8 cellular contexts compared by ENCODE assay signal in the genomic region with DNA sequence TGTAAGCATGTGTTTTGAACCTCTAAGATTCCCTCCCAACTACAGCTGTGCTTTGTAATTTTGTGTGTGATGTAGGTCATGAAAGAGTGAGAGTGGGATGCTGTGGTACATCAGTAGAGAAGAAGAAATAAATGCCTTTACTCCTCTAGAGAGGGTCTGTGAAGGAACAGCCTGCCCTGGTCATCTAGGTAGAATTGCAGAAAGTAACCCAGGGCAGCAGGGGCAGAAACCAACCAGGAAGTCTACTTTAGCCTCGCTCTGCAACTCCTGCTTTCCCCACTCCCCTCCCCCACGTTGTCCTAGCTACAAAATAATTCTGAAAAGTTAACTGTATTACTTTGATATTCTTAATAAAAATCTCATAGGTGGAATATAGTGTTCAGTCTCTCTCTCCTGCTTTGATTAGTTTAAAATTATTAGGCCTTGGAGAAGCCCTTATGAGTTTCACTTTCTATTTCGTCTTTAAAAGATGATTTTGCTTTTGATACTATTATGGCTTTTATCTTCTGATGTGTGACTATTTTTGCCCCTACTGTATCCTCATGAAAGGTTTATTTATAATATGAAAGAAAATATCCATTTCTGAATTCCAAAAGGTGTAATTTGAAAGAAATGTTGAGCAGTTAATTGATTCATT. TPM values are rescaled to one million over a fixed set of nuclear protein-coding genes. Genes with fewer than 3 reads are reported as not detected.
DNase-seq lines count a peak whose midpoint lies in the region; ATAC-seq and TF ChIP-seq lines count a peak whose summit lies in the region.

No MANE protein-coding gene starts in this region.

- H3K36me3 ChIP-seq in RWPE2 (ENCODE audit: low read depth) (peaks cover 74% of the 10 kb centered on the region), heart right ventricle (peaks cover 0 to 68% (median 10%) of the 10 kb centered on the region in 9 donors), stomach (peaks cover 2 to 57% (median 43%) of the 10 kb centered on the region in 4 donors)

- H3K27me3 ChIP-seq in RWPE2 (ENCODE audit: insufficient read depth, poor library complexity, severe bottlenecking) (no peaks in the 10 kb centered on the region), heart right ventricle (no peaks in the 10 kb centered on the region), stomach (no peaks in the 10 kb centered on the region)

- intact Hi-C loops in heart right ventricle (cut with DNase I), result loop anchor here in 1 of 10 donors (10.0 kb wide), 1 partner anchor 235 kb away; no protein-coding TSS in a partner anchor
- intact Hi-C loops in stomach (cut with DNase I; ENCODE audit: low total_unique reads), result no loop called here

- WGBS in heart right ventricle, 2 donors, result 40 to 46% methylated on average over 3 of the region's 3 CpGs
- WGBS in stomach, 5 donors, result 4 to 22% (median 11%) methylated on average over 3 of the region's 3 CpGs

- DNase-seq in ACHN (peak; percentile 58), RWPE2 (ENCODE audit: low spot score) (no peak), heart right ventricle (peak in 1 of 2 donors; percentile 9), stomach (no peak), epidermal melanocyte (ENCODE audit: insufficient read length, low spot score) (no peak), SW480 (ENCODE audit: low spot score) (no peak)

- ATAC-seq in GM21515 (IDR thresholded peaks at IDR 0.05; ENCODE audit: unreplicated experiment) (peak; percentile 50), RWPE2 (ENCODE audit: low read depth) (peak; percentile 48), heart right ventricle (peak in 4 of 8 donors; percentile 46 to 52 (median 50)), GM18858 (IDR thresholded peaks at IDR 0.05; ENCODE audit: unreplicated experiment) (no peak)

- TF ChIP-seq POLR2A in stomach (IDR thresholded peaks at IDR 0.05), result no peak

- H3K4me3 ChIP-seq in RWPE2 (ENCODE audit: severe bottlenecking) (peak overlapping the region; percentile 27), heart right ventricle (peak overlapping the region in 8 of 10 donors; percentile 8 to 47 (median 42)), stomach (peak overlapping the region; percentile 6 to 35 (median 26))

- H3K9me3 ChIP-seq in RWPE2 (ENCODE audit: severe bottlenecking) (no peaks in the 10 kb centered on the region), heart right ventricle (no peaks in the 10 kb centered on the region), stomach (no peaks in the 10 kb centered on the region)

- peak overlapping the region; percentile 27 for H3K27ac ChIP-seq in RWPE2 (ENCODE audit: poor library complexity, severe bottlenecking)
- peak overlapping the region in 8 of 10 donors; percentile 30 to 86 (median 50) for H3K27ac ChIP-seq in heart right ventricle
- peak overlapping the region; percentile 36 to 79 (median 61) for H3K27ac ChIP-seq in stomach

- TF ChIP-seq EP300 in stomach (IDR thresholded peaks at IDR 0.05), result no peak

- TF ChIP-seq CTCF in RWPE2 (IDR thresholded peaks at IDR 0.05; ENCODE audit: poor library complexity, severe bottlenecking), result no peak
- no peak for TF ChIP-seq CTCF in heart right ventricle (IDR thresholded peaks at IDR 0.05)
- no peak for TF ChIP-seq CTCF in stomach (IDR thresholded peaks at IDR 0.05)

- H3K4me1 ChIP-seq in RWPE2 (ENCODE audit: insufficient read depth, poor library complexity, severe bottlenecking) (peaks cover 34% of the 10 kb centered on the region), heart right ventricle (peaks cover 0 to 62% (median 24%) of the 10 kb centered on the region in 9 donors), stomach (peaks cover 11 to 48% (median 23%) of the 10 kb centered on the region in 4 donors)

- in situ Hi-C loops in ACHN (cut with HindIII; ENCODE audit: low pct_ligation_motif_present, low pct_unique_long_range_greater_than_20kb, low sequenced_read_pairs), result no loop called here

RNA-seq across cellular contexts. Expression of gene TBK1, which starts 7.6 kb away (rescaled TPM):
- total RNA-seq in heart right ventricle (10 to 100 TPM in 9 of 10 donors, 1 to 10 TPM in 1; 9.0 to 15.1 (median 10.5) TPM), stomach (10 to 100 TPM in 3 of 5 donors, 1 to 10 TPM in 2; 1.4 to 45.5 (median 13.4) TPM)
- polyA plus RNA-seq in heart right ventricle (1 to 10 TPM; 8.2 to 9.7 TPM), stomach (10 to 100 TPM in 2 of 3 donors, 1 to 10 TPM in 1; 10.0 to 16.0 (median 11.3) TPM)

RNA-seq across cellular contexts. Expression of gene XPOT, which starts 55.3 kb away (rescaled TPM):
- total RNA-seq in heart right ventricle (10 to 100 TPM; 15.2 to 31.6 (median 20.1) TPM), stomach (100 to 1,000 TPM in 1 of 5 donors, 10 to 100 TPM in 4; 18.3 to 109 (median 32.5) TPM)
- polyA plus RNA-seq in heart right ventricle (10 to 100 TPM in 1 of 2 donors, 1 to 10 TPM in 1; 8.6 to 15.0 TPM), stomach (10 to 100 TPM; 12.8 to 16.6 (median 13.0) TPM)
